In the genomic region with DNA sequence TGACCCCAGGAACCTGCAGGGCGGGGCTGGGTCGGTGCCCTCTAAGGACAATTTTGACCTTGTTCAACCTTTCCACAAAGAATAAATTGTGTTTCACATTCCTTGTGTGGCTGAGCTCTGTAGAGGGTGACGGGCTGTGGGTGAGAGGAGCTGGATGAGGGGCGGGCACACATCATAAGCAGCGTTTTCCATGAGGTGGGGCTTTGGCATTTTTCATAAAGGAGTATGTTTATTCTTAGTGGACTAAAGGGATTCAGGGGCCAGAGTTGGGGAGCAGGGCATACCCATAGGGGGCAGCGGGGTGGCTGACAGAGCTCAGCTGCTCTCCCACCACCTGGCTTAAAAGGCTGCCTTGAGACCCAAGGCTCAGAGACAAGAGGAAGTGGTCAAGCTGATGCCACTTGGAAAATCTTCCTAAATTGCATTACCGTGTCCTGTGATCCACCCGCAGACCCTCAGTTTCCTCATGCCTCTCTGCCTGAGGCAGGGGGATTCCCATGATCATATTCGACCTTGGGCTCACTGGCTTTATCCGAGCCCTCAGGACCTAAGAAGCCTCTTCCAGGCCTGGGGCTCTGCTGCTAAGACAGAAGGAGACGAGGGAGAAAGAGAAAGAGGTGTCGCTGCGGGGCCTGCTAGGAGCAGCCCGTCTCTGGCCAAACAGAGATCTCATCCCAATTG, we compare ENCODE assay signal across 1 cellular context.
TF ChIP-seq lines count a peak whose summit lies in the region.

No MANE protein-coding gene starts in this region.

TF ChIP-seq in K562, 482 proteins besides CTCF, POLR2A, EP300 and RAD21:
- no peak for TF ChIP-seq U2AF1 (optimal IDR thresholded peaks at IDR 0.05; ENCODE audit: low read depth, low read length)
- 0 out of 2 replicates have a peak, but pooled peaks have one; percentile 12 for TF ChIP-seq SPI1 (IDR thresholded peaks at IDR 0.05; ENCODE audit: borderline replicate concordance, low read depth, low read length)
- TF ChIP-seq, protein P1, sequence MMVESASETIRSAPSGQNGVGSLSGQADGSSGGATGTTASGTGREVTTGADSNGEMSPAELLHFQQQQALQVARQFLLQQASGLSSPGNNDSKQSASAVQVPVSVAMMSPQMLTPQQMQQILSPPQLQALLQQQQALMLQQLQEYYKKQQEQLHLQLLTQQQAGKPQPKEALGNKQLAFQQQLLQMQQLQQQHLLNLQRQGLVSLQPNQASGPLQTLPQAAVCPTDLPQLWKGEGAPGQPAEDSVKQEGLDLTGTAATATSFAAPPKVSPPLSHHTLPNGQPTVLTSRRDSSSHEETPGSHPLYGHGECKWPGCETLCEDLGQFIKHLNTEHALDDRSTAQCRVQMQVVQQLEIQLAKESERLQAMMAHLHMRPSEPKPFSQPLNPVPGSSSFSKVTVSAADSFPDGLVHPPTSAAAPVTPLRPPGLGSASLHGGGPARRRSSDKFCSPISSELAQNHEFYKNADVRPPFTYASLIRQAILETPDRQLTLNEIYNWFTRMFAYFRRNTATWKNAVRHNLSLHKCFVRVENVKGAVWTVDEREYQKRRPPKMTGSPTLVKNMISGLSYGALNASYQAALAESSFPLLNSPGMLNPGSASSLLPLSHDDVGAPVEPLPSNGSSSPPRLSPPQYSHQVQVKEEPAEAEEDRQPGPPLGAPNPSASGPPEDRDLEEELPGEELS (CRISPR knock-in tag; IDR thresholded peaks at IDR 0.05; ENCODE audit: borderline replicate concordance): no peak
